In genomic region chr19:55311797-55312196, GRCh38 we compare ENCODE assay signal across 35 cellular contexts. TPM values are rescaled to one million over a fixed set of nuclear protein-coding genes. Genes with fewer than 3 reads are reported as not detected.
"Had no signal": no experiment of that assay in that cellular context is flagged by ENCODE, and none has a peak within 500 bp of the region (broad histone marks: within the 10 kb centered on the region; RNA-seq: fewer than 3 reads in every experiment).

No MANE protein-coding gene starts in this region.

- H3K27me3 Mint-ChIP-seq: activated B cell treated with CpG ODN at 0.5 μM for 24 hours; activated CD4-positive, alpha-beta memory T cell treated with anti-CD3 and anti-CD28 coated beads for 36 hours; activated CD4-positive, alpha-beta T cell treated with anti-CD3 and anti-CD28 coated beads, Interleukin-2, amount 10 ng/mL, durations not matched to agents 24 days and 14 days; activated CD8-positive, alpha-beta T cell treated with anti-CD3 and anti-CD28 coated beads for 36 hours; activated naive CD8-positive, alpha-beta T cell treated with anti-CD3 and anti-CD28 coated beads for 36 hours had no signal

- H3K36me3 ChIP-seq: adrenal gland, breast epithelium had no signal

- H3K4me1 ChIP-seq: adrenal gland, body of pancreas, breast epithelium had no signal

- H3K27ac Mint-ChIP-seq: activated B cell treated with CpG ODN at 0.5 μM for 24 hours; activated CD4-positive, alpha-beta memory T cell treated with anti-CD3 and anti-CD28 coated beads for 36 hours; activated CD4-positive, alpha-beta T cell treated with anti-CD3 and anti-CD28 coated beads, Interleukin-2, amount 10 ng/mL, durations not matched to agents 24 days and 14 days; activated CD8-positive, alpha-beta T cell treated with anti-CD3 and anti-CD28 coated beads for 36 hours; activated naive CD4-positive, alpha-beta T cell treated with anti-CD3 and anti-CD28 coated beads, Interleukin-2, amount 50 U/mL, for 72 hours; activated naive CD8-positive, alpha-beta T cell treated with anti-CD3 and anti-CD28 coated beads for 36 hours; activated T-helper 2 cell treated with anti-CD3 and anti-CD28 coated beads, Interferon-gamma antibody, Interleukin-2, Interleukin-4, amounts not matched to agents 10 μg/mL and 5 μg/mL and 100 μg/mL, durations not matched to agents 14 hours and 24 hours and 36 hours; T-helper 1 cell treated with Interleukin-12 subunit alpha and Interleukin-12 subunit beta and Interleukin-4 antibody, amounts not matched to agents 30 μg/mL and 1 μg/mL, for 36 hours; T-helper 2 cell treated with Interferon-gamma antibody and Interleukin-4, amounts not matched to agents 5 μg/mL and 100 μg/mL, for 36 hours had no signal

- H3K9me3 ChIP-seq: adrenal gland, body of pancreas, breast epithelium had no signal

- H3K4me1 Mint-ChIP-seq: activated B cell treated with CpG ODN at 0.5 μM for 24 hours; activated naive CD8-positive, alpha-beta T cell treated with anti-CD3 and anti-CD28 coated beads for 36 hours had no signal

- DNase-seq: activated B cell treated with CpG ODN at 0.5 μM for 24 hours; activated CD4-positive, alpha-beta memory T cell treated with anti-CD3 and anti-CD28 coated beads for 36 hours; activated CD4-positive, alpha-beta T cell treated with anti-CD3 and anti-CD28 coated beads for 4 hours; activated CD4-positive, alpha-beta T cell treated with anti-CD3 and anti-CD28 coated beads, Interleukin-2, amount 10 ng/mL, durations not matched to agents 24 days and 14 days; activated CD4-positive, alpha-beta T cell treated with anti-CD3 and anti-CD28 coated beads, Interleukin-2, amount 50 U/mL, for 1 hour; activated CD4-positive, alpha-beta T cell treated with anti-CD3 and anti-CD28 coated beads, Interleukin-2, amount 50 U/mL, for 4 hours; activated CD4-positive, CD25-positive, alpha-beta regulatory T cell treated with anti-CD3 and anti-CD28 coated beads, Interleukin-2, amount 50 U/mL, for 72 hours; activated CD8-positive, alpha-beta memory T cell treated with anti-CD3 and anti-CD28 coated beads, Interleukin-2, amount 50 U/mL, for 4 hours; activated CD8-positive, alpha-beta T cell treated with anti-CD3 and anti-CD28 coated beads for 36 hours; activated effector memory CD4-positive, alpha-beta T cell treated with Interleukin-2 at 50 U/mL for 16 hours; activated gamma-delta T cell; activated naive CD4-positive, alpha-beta T cell treated with anti-CD3 and anti-CD28 coated beads, Interleukin-2, amount 50 U/mL, for 16 hours; activated naive CD4-positive, alpha-beta T cell treated with Interleukin-2 at 50 U/mL for 16 hours; activated naive CD8-positive, alpha-beta T cell treated with anti-CD3 and anti-CD28 coated beads for 36 hours; activated T-cell treated with anti-CD3 and anti-CD28 coated beads for 4 hours; activated T-cell treated with anti-CD3 and anti-CD28 coated beads, Interleukin-2, amount 50 U/mL, for 1 hour; activated T-cell treated with anti-CD3 and anti-CD28 coated beads, Interleukin-2, amount 50 U/mL, for 48 hours; amniotic stem cell; aorta; body of pancreas; brain microvascular endothelial cell; central memory CD4-positive, alpha-beta T cell; T-helper 1 cell; T-helper 2 cell; T-helper 9 cell had no signal

- H3K4me3 ChIP-seq: adrenal gland, body of pancreas, breast epithelium had no signal

- H3K9me3 Mint-ChIP-seq: activated B cell treated with CpG ODN at 0.5 μM for 24 hours; activated CD4-positive, alpha-beta memory T cell treated with anti-CD3 and anti-CD28 coated beads for 36 hours; activated CD4-positive, alpha-beta T cell treated with anti-CD3 and anti-CD28 coated beads, Interleukin-2, amount 10 ng/mL, durations not matched to agents 24 days and 14 days; activated CD8-positive, alpha-beta T cell treated with anti-CD3 and anti-CD28 coated beads for 36 hours; activated naive CD4-positive, alpha-beta T cell treated with anti-CD3 and anti-CD28 coated beads, Interleukin-2, amount 50 U/mL, for 72 hours; activated naive CD8-positive, alpha-beta T cell treated with anti-CD3 and anti-CD28 coated beads for 36 hours; activated T-helper 2 cell treated with anti-CD3 and anti-CD28 coated beads, Interferon-gamma antibody, Interleukin-2, Interleukin-4, amounts not matched to agents 10 μg/mL and 5 μg/mL and 100 μg/mL, durations not matched to agents 14 hours and 24 hours and 36 hours; T-helper 1 cell treated with Interleukin-12 subunit alpha and Interleukin-12 subunit beta and Interleukin-4 antibody, amounts not matched to agents 30 μg/mL and 1 μg/mL, for 36 hours; T-helper 2 cell treated with Interferon-gamma antibody and Interleukin-4, amounts not matched to agents 5 μg/mL and 100 μg/mL, for 36 hours had no signal

- H3K27me3 ChIP-seq: adrenal gland, body of pancreas, brain microvascular endothelial cell, breast epithelium had no signal

- H3K27ac ChIP-seq: adrenal gland, body of pancreas, brain microvascular endothelial cell, breast epithelium, VCaP had no signal

- H3K4me3 Mint-ChIP-seq: activated B cell treated with CpG ODN at 0.5 μM for 24 hours; activated CD4-positive, alpha-beta memory T cell treated with anti-CD3 and anti-CD28 coated beads for 36 hours; activated CD4-positive, alpha-beta T cell treated with anti-CD3 and anti-CD28 coated beads, Interleukin-2, amount 10 ng/mL, durations not matched to agents 24 days and 14 days; activated CD8-positive, alpha-beta T cell treated with anti-CD3 and anti-CD28 coated beads for 36 hours; activated naive CD8-positive, alpha-beta T cell treated with anti-CD3 and anti-CD28 coated beads for 36 hours; T-helper 1 cell treated with Interleukin-12 subunit alpha and Interleukin-12 subunit beta and Interleukin-4 antibody, amounts not matched to agents 30 μg/mL and 1 μg/mL, for 36 hours; T-helper 2 cell treated with Interferon-gamma antibody and Interleukin-4, amounts not matched to agents 5 μg/mL and 100 μg/mL, for 36 hours had no signal

- H3K36me3 Mint-ChIP-seq: activated CD4-positive, alpha-beta memory T cell treated with anti-CD3 and anti-CD28 coated beads for 36 hours; activated naive CD4-positive, alpha-beta T cell treated with anti-CD3 and anti-CD28 coated beads, Interleukin-2, amount 50 U/mL, for 72 hours; activated naive CD8-positive, alpha-beta T cell treated with anti-CD3 and anti-CD28 coated beads for 36 hours had no signal

RNA-seq across cellular contexts. Expression of gene TMEM150B, which starts 13.3 kb away (rescaled TPM):
- total RNA-seq: activated B cell treated with CpG ODN at 0.5 μM for 24 hours; activated CD4-positive, alpha-beta memory T cell treated with anti-CD3 and anti-CD28 coated beads for 36 hours; activated CD8-positive, alpha-beta T cell treated with anti-CD3 and anti-CD28 coated beads for 36 hours; activated naive CD4-positive, alpha-beta T cell treated with anti-CD3 and anti-CD28 coated beads, Interleukin-2, amount 50 U/mL, for 72 hours; activated naive CD8-positive, alpha-beta T cell treated with anti-CD3 and anti-CD28 coated beads for 36 hours; astrocyte had no signal

RNA-seq across cellular contexts. Expression of gene COX6B2, which starts 42.7 kb away (rescaled TPM):
- total RNA-seq: activated B cell treated with CpG ODN at 0.5 μM for 24 hours; activated CD8-positive, alpha-beta memory T cell treated with anti-CD3 and anti-CD28 coated beads for 36 hours; activated CD8-positive, alpha-beta T cell treated with anti-CD3 and anti-CD28 coated beads for 36 hours; activated naive CD8-positive, alpha-beta T cell treated with anti-CD3 and anti-CD28 coated beads for 36 hours; cardiac septum had no signal
